Comparison of ENCODE assay signal across 7 cellular contexts in genomic region chr11:44611687-44612437, GRCh38. TPM values are rescaled to one million over a fixed set of nuclear protein-coding genes. Genes with fewer than 3 reads are reported as not detected.
DNase-seq lines count a peak whose midpoint lies in the region; ATAC-seq and TF ChIP-seq lines count a peak whose summit lies in the region.

No MANE protein-coding gene starts in this region.

- peak; percentile 54 for DNase-seq in activated T-cell treated with anti-CD3 and anti-CD28 coated beads for 24 hours (ENCODE audit: low read depth)
- peak; percentile 62 for DNase-seq in osteoblast (ENCODE audit: insufficient read length, low spot score, missing footprints)
- DNase-seq in esophagus muscularis mucosa (ENCODE audit: extremely low spot score), result no peak
- no peak for DNase-seq in DMS153 (lab: John Stamatoyannopoulos, UW)

- H3K9me3 ChIP-seq in osteoblast (ENCODE audit: low read depth, low read length) (no peaks in the 10 kb centered on the region), esophagus muscularis mucosa (no peaks in the 10 kb centered on the region)

- no peaks in the 10 kb centered on the region for H4K20me1 ChIP-seq in osteoblast (ENCODE audit: insufficient read depth, low read length)

- H3K36me3 ChIP-seq in osteoblast (ENCODE audit: insufficient read depth, low read length) (peaks cover 13% of the 10 kb centered on the region), esophagus muscularis mucosa (peaks cover 0 to 24% (median 12%) of the 10 kb centered on the region in 4 donors)

- H3K4me3 ChIP-seq in osteoblast (ENCODE audit: insufficient read depth, low read length) (no peak overlapping the region), esophagus muscularis mucosa (no peak overlapping the region)

- no peaks in the 10 kb centered on the region for H3K79me2 ChIP-seq in osteoblast (ENCODE audit: insufficient read depth, low read length)

- ATAC-seq in GM19397 (IDR thresholded peaks at IDR 0.05; ENCODE audit: unreplicated experiment) (peak; percentile 36), HG03175 (IDR thresholded peaks at IDR 0.05; ENCODE audit: unreplicated experiment) (peak; percentile 44), SK-N-SH treated with all-trans-retinoic acid at 6 μM for 48 hours (no peak)

- H3K27me3 ChIP-seq in osteoblast (ENCODE audit: insufficient read depth, low read length), result no peaks in the 10 kb centered on the region
- H3K27me3 ChIP-seq in esophagus muscularis mucosa, result no peaks in the 10 kb centered on the region

- intact Hi-C loops in esophagus muscularis mucosa (cut with DNase I), result no loop called here

- H3K27ac ChIP-seq in osteoblast (ENCODE audit: low read depth, low read length) (no peak overlapping the region), esophagus muscularis mucosa (replicated peaks in 1 of 4) (no peak overlapping the region)

- 72% methylated on average over 5 of the region's 7 CpGs for WGBS in esophagus muscularis mucosa

- TF ChIP-seq EP300 in esophagus muscularis mucosa (IDR thresholded peaks at IDR 0.05), result no peak

- no peak for TF ChIP-seq CTCF in osteoblast (IDR thresholded peaks at IDR 0.05; ENCODE audit: extremely low read depth, low read depth, low read length)
- TF ChIP-seq CTCF in esophagus muscularis mucosa (IDR thresholded peaks at IDR 0.05), result no peak

- no peak for TF ChIP-seq POLR2A in esophagus muscularis mucosa (IDR thresholded peaks at IDR 0.05; ENCODE audit: low read depth)

- no peak overlapping the region for H3K4me2 ChIP-seq in osteoblast (ENCODE audit: insufficient read depth, low read length)

- H2AFZ ChIP-seq in osteoblast (ENCODE audit: low read length), result no peak overlapping the region

- H3K4me1 ChIP-seq in osteoblast (ENCODE audit: insufficient read depth, low read length) (peaks cover 25% of the 10 kb centered on the region), esophagus muscularis mucosa (peaks cover 40 to 64% (median 51%) of the 10 kb centered on the region in 4 donors)

TF ChIP-seq in SK-N-SH treated with all-trans-retinoic acid at 6 μM for 48 hours, 23 proteins besides CTCF, POLR2A, EP300 and RAD21:
- no peak for TF ChIP-seq ZFP30 (CRISPR knock-in tag; IDR thresholded peaks at IDR 0.05)
- no peak for TF ChIP-seq GLIS3 (CRISPR knock-in tag; IDR thresholded peaks at IDR 0.05)
- no peak for TF ChIP-seq ZNF565 (CRISPR knock-in tag; conservative IDR thresholded peaks at IDR 0.05; ENCODE audit: low read depth)
- TF ChIP-seq RARB (CRISPR knock-in tag; IDR thresholded peaks at IDR 0.05), result no peak
- TF ChIP-seq ZFP3 (CRISPR knock-in tag; IDR thresholded peaks at IDR 0.05), result no peak
- TF ChIP-seq ESRRG (CRISPR knock-in tag; IDR thresholded peaks at IDR 0.05), result no peak
- no peak for TF ChIP-seq CREB5 (CRISPR knock-in tag; IDR thresholded peaks at IDR 0.05; ENCODE audit: low read depth)
- no peak for TF ChIP-seq ZNF8 (CRISPR knock-in tag; IDR thresholded peaks at IDR 0.05)
- no peak for TF ChIP-seq POU6F1 (CRISPR knock-in tag; IDR thresholded peaks at IDR 0.05; ENCODE audit: borderline replicate concordance, low read depth)
- no peak for TF ChIP-seq TCF4 (CRISPR knock-in tag; IDR thresholded peaks at IDR 0.05; ENCODE audit: borderline replicate concordance)
- TF ChIP-seq ZNF70 (CRISPR knock-in tag; IDR thresholded peaks at IDR 0.05), result no peak
- no peak for TF ChIP-seq PATZ1 (CRISPR knock-in tag; IDR thresholded peaks at IDR 0.05; ENCODE audit: borderline replicate concordance)
- TF ChIP-seq ARNTL (CRISPR knock-in tag; IDR thresholded peaks at IDR 0.05; ENCODE audit: borderline replicate concordance, low read depth), result no peak
- TF ChIP-seq OSR1 (CRISPR knock-in tag; IDR thresholded peaks at IDR 0.05), result no peak
- no peak for TF ChIP-seq CSRNP3 (CRISPR knock-in tag; IDR thresholded peaks at IDR 0.05)
- no peak for TF ChIP-seq CSDC2 (CRISPR knock-in tag; IDR thresholded peaks at IDR 0.05)
- TF ChIP-seq TSHZ2 (CRISPR knock-in tag; IDR thresholded peaks at IDR 0.05), result no peak
- TF ChIP-seq ISL1 (CRISPR knock-in tag; IDR thresholded peaks at IDR 0.05), result no peak

RNA-seq across cellular contexts. Expression of gene CD82, which starts 46.4 kb away (rescaled TPM):
- total RNA-seq in osteoblast, result 14.7 and 23.2 TPM in 2 replicates
- total RNA-seq in esophagus muscularis mucosa, result 10 to 100 TPM; 11.0 to 20.6 (median 16.3) TPM

Comparison
In these comparisons a context has a peak if more than half of its experiments do, and no peak if none do; other contexts are left out.
1. DNase-seq: peak in activated T-cell treated with anti-CD3 and anti-CD28 coated beads for 24 hours (single experiment) and osteoblast (single experiment); none in esophagus muscularis mucosa (single experiment) and DMS153 (single experiment).